Comparison of ENCODE assay signal across 10 cellular contexts in genomic region chr10:89122431-89123066, GRCh38.
DNase-seq lines count a peak whose midpoint lies in the region; ATAC-seq lines count a peak whose summit lies in the region.
"Had no signal": no experiment of that assay in that cellular context is flagged by ENCODE, and none has a peak within 500 bp of the region (broad histone marks: within the 10 kb centered on the region; RNA-seq: fewer than 3 reads in every experiment).

No MANE protein-coding gene starts in this region.

- DNase-seq in Ammon's horn (ENCODE audit: low spot score), result peak; percentile 67
- DNase-seq in M059J (ENCODE audit: low read depth), result peak; percentile 42
- peak; percentile 82 for DNase-seq in dermis blood vessel endothelial cell
- peak; percentile 69 for DNase-seq in medulla oblongata (ENCODE audit: extremely low spot score)
- DNase-seq in AG20443 (ENCODE audit: low spot score), result no peak
- no peak for DNase-seq in activated CD4-positive, CD25-positive, alpha-beta regulatory T cell (lab: John Stamatoyannopoulos, UW)
- no peak for DNase-seq in hepatic stellate cell (ENCODE audit: low spot score)
- DNase-seq: activated CD8-positive, alpha-beta memory T cell treated with anti-CD3 and anti-CD28 coated beads, Interleukin-2, amount 50 U/mL, for 4 hours; NCI-H69 had no signal

- ATAC-seq in GM18873 (IDR thresholded peaks at IDR 0.05; ENCODE audit: low FRiP score, unreplicated experiment), result no peak

Comparison
In these comparisons a context has a peak if more than half of its experiments do, and no peak if none do; other contexts are left out.
1. DNase-seq: peak in Ammon's horn (single experiment), M059J (single experiment), dermis blood vessel endothelial cell (single experiment) and medulla oblongata (single experiment); none in AG20443 (single experiment), activated CD4-positive, CD25-positive, alpha-beta regulatory T cell (0 of 4) and hepatic stellate cell (single experiment).